In the genomic region with DNA sequence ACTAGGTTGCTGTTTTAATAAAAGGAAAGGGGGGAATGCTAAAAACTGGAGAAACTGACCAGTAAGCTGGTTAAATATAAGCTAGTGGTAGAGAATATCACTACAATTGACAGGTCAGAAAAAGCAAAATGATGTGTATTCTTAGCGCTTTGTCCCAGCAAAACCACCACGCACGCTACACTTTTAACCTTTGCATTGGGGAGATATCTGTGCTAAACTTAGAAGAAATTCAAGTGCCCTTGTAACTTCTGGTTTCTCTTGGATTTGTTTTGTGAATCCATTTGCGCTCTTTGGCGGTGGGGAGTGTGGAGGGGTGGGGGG, we compare ENCODE assay signal across 9 cellular contexts. TPM values are rescaled to one million over a fixed set of nuclear protein-coding genes. Genes with fewer than 3 reads are reported as not detected.
DNase-seq lines count a peak whose midpoint lies in the region; ATAC-seq, FAIRE-seq and TF ChIP-seq lines count a peak whose summit lies in the region.
"Had no signal": no experiment of that assay in that cellular context is flagged by ENCODE, and none has a peak within 500 bp of the region (broad histone marks: within the 10 kb centered on the region; RNA-seq: fewer than 3 reads in every experiment).

No MANE protein-coding gene starts in this region.

- H2BK120ac ChIP-seq in mesendoderm (ENCODE audit: low read depth, low read length): no peak overlapping the region

- H3K56ac ChIP-seq in mesendoderm (ENCODE audit: low read length): no peak overlapping the region

- H3K9ac ChIP-seq in GM12878 (ENCODE audit: control insufficient read depth, insufficient read depth, low read length) (no peak overlapping the region), mesendoderm (ENCODE audit: low read length) (peak overlapping the region; percentile 94)

- H3K18ac ChIP-seq in mesendoderm (ENCODE audit: low read length): no peak overlapping the region

- H4K5ac ChIP-seq in mesendoderm (ENCODE audit: low read length): no peak overlapping the region

- no peak for FAIRE-seq in GM12878 (lab: Jason Lieb, UNC)

- SMC1A ChIA-PET in GM12878 (lab: Charles Lee; ENCODE audit: uncharacterized antibody, unreplicated experiment): no interaction called here

- no TSS peak for BruUV-seq in GM12878 (replicated peaks; lab: Mats Ljungman, UMichigan)

- no peak overlapping the region for H2BK15ac ChIP-seq in mesendoderm (replicated peaks; ENCODE audit: low read depth)

- peaks cover 12% of the 10 kb centered on the region for H3K79me1 ChIP-seq in mesendoderm (ENCODE audit: low read length)

- no peaks in the 10 kb centered on the region for H3K36me3 ChIP-seq in cardiac muscle cell
- no peaks in the 10 kb centered on the region for H3K36me3 ChIP-seq in GM12878 (ENCODE audit: control insufficient read depth in 2 of 2, insufficient read depth in 2 of 2, low read length in 1 of 2)
- H3K36me3 ChIP-seq in mesendoderm (ENCODE audit: control insufficient read depth, insufficient read depth, low read length): no peaks in the 10 kb centered on the region
- no peaks in the 10 kb centered on the region for H3K36me3 ChIP-seq in upper lobe of right lung

- RAD21 ChIA-PET in GM12878 (lab: Charles Lee; ENCODE audit: unreplicated experiment): interaction anchor here (0.8 kb wide), 1 partner anchor 37 kb away, joined by 4 read pairs; no protein-coding TSS in a partner anchor

- intact Hi-C loops in Right ventricle myocardium inferior (cut with DNase I): loop anchor here (5.0 to 10.0 kb wide), 3 partner anchors 51 to 279 kb away; a partner anchor contains a TSS
- intact Hi-C loops in GM12878 (cut with micrococcal nuclease; ENCODE audit: unreplicated experiment): loop anchor here (10.0 kb wide), 1 partner anchor 311 kb away; a partner anchor contains a TSS
- intact Hi-C loops in upper lobe of right lung (cut with DNase I): no loop called here

- H2BK5ac ChIP-seq in mesendoderm (ENCODE audit: low read length): no peak overlapping the region

- 89% methylated on average over 5 of the region's 5 CpGs for WGBS in GM12878 (ENCODE audit: insufficient coverage, insufficient replicate concordance, low lambda C conversion rate, missing lambda C conversion rate)
- WGBS in mesendoderm (ENCODE audit: extremely low coverage, insufficient coverage, low lambda C conversion rate): no CpG with 5 or more reads among the region's 5 CpGs

- no peak for ATAC-seq in Right ventricle myocardium inferior
- no peak for ATAC-seq in GM12878
- ATAC-seq in upper lobe of right lung: no peak
- ATAC-seq in GM21367 (IDR thresholded peaks at IDR 0.05; ENCODE audit: unreplicated experiment): no peak

- no peaks in the 10 kb centered on the region for H3K27me3 ChIP-seq in cardiac muscle cell
- H3K27me3 ChIP-seq in GM12878 (replicated peaks in 1 of 2; ENCODE audit: control insufficient read depth in 2 of 2, insufficient read depth in 2 of 2, low read length in 1 of 2): no peaks in the 10 kb centered on the region
- no peaks in the 10 kb centered on the region for H3K27me3 ChIP-seq in mesendoderm (ENCODE audit: insufficient read depth, low read length, poor library complexity)
- H3K27me3 ChIP-seq in upper lobe of right lung: no peaks in the 10 kb centered on the region

- POLR2A ChIA-PET in GM12878 (lab: Charles Lee): no interaction called here

- TF ChIP-seq POLR2A in GM12878 (IDR thresholded peaks at IDR 0.05; ENCODE audit: low read depth, low read length): no peak

- no peak for TF ChIP-seq RAD21 in GM12878 (IDR thresholded peaks at IDR 0.05; ENCODE audit: insufficient read depth, low read depth, low read length)

- H2AK5ac ChIP-seq in mesendoderm (ENCODE audit: low read length): no peak overlapping the region

- H3K4me2 ChIP-seq in GM12878 (ENCODE audit: control insufficient read depth, insufficient read depth) (peak overlapping the region; percentile 91), mesendoderm (ENCODE audit: low read length) (peak overlapping the region; percentile 89)

- H3K23ac ChIP-seq in mesendoderm (ENCODE audit: low read length): no peak overlapping the region

- no peak for TF ChIP-seq EP300 in GM12878 (IDR thresholded peaks at IDR 0.05; ENCODE audit: borderline replicate concordance in 1 of 2, control insufficient read depth in 1 of 2, low read depth in 2 of 2, low read length in 2 of 2)

- no peaks in the 10 kb centered on the region for H3K9me3 ChIP-seq in cardiac muscle cell (ENCODE audit: low read depth)
- H3K9me3 ChIP-seq in GM12878 (replicated peaks; ENCODE audit: control insufficient read depth, insufficient read depth, low read length): no peaks in the 10 kb centered on the region
- H3K9me3 ChIP-seq in upper lobe of right lung: no peaks in the 10 kb centered on the region

- H3K27ac ChIP-seq in cardiac muscle cell (peak overlapping the region; percentile 89), GM12878 (ENCODE audit: control insufficient read depth, insufficient read depth) (no peak overlapping the region), mesendoderm (ENCODE audit: low read depth, low read length) (no peak overlapping the region), upper lobe of right lung (no peak overlapping the region)

- H4K20me1 ChIP-seq in GM12878 (ENCODE audit: control insufficient read depth, insufficient read depth): no peaks in the 10 kb centered on the region

- H3K4me1 ChIP-seq in cardiac muscle cell (ENCODE audit: low read depth): peaks cover 25% of the 10 kb centered on the region
- peaks cover 7% of the 10 kb centered on the region for H3K4me1 ChIP-seq in GM12878 (ENCODE audit: control insufficient read depth, insufficient read depth, low read length)
- H3K4me1 ChIP-seq in mesendoderm (ENCODE audit: control insufficient read depth, low read depth, low read length): peaks cover 1% of the 10 kb centered on the region
- peaks cover 28% of the 10 kb centered on the region for H3K4me1 ChIP-seq in upper lobe of right lung

- H3K4ac ChIP-seq in mesendoderm (ENCODE audit: low read depth, low read length): no peak overlapping the region

- no peak for TF ChIP-seq CTCF in cardiac muscle cell (IDR thresholded peaks at IDR 0.05; ENCODE audit: low read depth, low read length)
- TF ChIP-seq CTCF in GM12878 (IDR thresholded peaks at IDR 0.05 in 2 of 3, conservative IDR thresholded peaks at IDR 0.05 in 1 of 3; ENCODE audit: control insufficient read depth in 2 of 3, extremely low read depth in 1 of 3, insufficient read depth in 1 of 3, low read depth in 3 of 3, low read length in 3 of 3): no peak
- TF ChIP-seq CTCF in upper lobe of right lung (IDR thresholded peaks at IDR 0.05): no peak

- H2AFZ ChIP-seq in GM12878 (ENCODE audit: control insufficient read depth, low read depth, low read length): no peak overlapping the region

- H3K4me3 ChIP-seq in cardiac muscle cell: peak overlapping the region; percentile 97
- H3K4me3 ChIP-seq in GM12878: peak overlapping the region; percentile 96
- H3K4me3 ChIP-seq in mesendoderm (ENCODE audit: low read length): no peak overlapping the region
- peak overlapping the region; percentile 64 for H3K4me3 ChIP-seq in upper lobe of right lung

- in situ Hi-C loops in GM12878 (cut with MboI): no loop called here

- CTCF ChIA-PET in GM12878 (lab: Yijun Ruan, JAX): no interaction called here

- DNase-seq in cardiac muscle cell (ENCODE audit: low read depth in 1 of 2, low spot score in 1 of 2) (peak in 1 of 2 donors; percentile 22), Right ventricle myocardium inferior (ENCODE audit: missing footprints) (no peak), GM12878 (ENCODE audit: low read depth, low spot score) (no peak), mesendoderm (no peak), upper lobe of right lung (no peak), SKM-1 (lab: John Stamatoyannopoulos, UW; ENCODE audit: unreplicated experiment) (no peak), hippocampal formation (lab: John Stamatoyannopoulos, UW) (no peak)
- DNase-seq: DMS79 had no signal

- H3K79me2 ChIP-seq in GM12878 (ENCODE audit: control insufficient read depth, insufficient read depth, low read length) (peaks cover 15% of the 10 kb centered on the region), mesendoderm (ENCODE audit: control insufficient read depth, insufficient read depth, low read length) (peaks cover 36% of the 10 kb centered on the region)

- H4K8ac ChIP-seq in mesendoderm (ENCODE audit: low read depth, low read length): no peak overlapping the region

TF ChIP-seq in GM12878, 131 proteins besides CTCF, POLR2A, EP300 and RAD21 (continues in another document):
- no peak for TF ChIP-seq ZNF24 (IDR thresholded peaks at IDR 0.05)
- TF ChIP-seq ZNF217 (IDR thresholded peaks at IDR 0.05): no peak

RNA-seq across cellular contexts. Expression of a gene that starts 1.4 kb away (rescaled TPM):
- total RNA-seq in cardiac muscle cell (20.8 and 30.8 TPM in 2 replicates), Right ventricle myocardium inferior (8.5 TPM), GM12878 (2014; rRNA removed) (3.4 and 4.0 TPM in 2 replicates), GM12878 (2014; rRNA removed; fragmentation: Illumina TruSeq; extraction: Trizol) (4.7 and 5.0 TPM in 2 replicates), GM12878 (2021) (6.6 and 8.4 TPM in 2 replicates), upper lobe of right lung (7.3 TPM)
- polyA plus RNA-seq in cardiac muscle cell (2.7 and 5.5 TPM in 2 replicates), GM12878 (2011; rRNA removed) (3.8 and 4.9 TPM in 2 replicates), GM12878 (2014; fragmentation: Illumina TruSeq; extraction: Trizol) (1.4 and 1.6 TPM in 2 replicates), GM12878 (2014; fragmentation: Nextera tagmentation; extraction: Ambion mirVana) (1 to 10 TPM in 1 of 2 experiments, under 1 TPM in 1; 0.42 to 1.2 TPM), GM12878 (2014; rRNA removed) (1.8 and 2.1 TPM in 2 replicates), GM12878 (2016; fragmentation: Nextera tagmentation; extraction: Ambion mirVana) (1 to 10 TPM; 2.0 to 3.0 TPM)
- 13.1 and 14.4 TPM in 2 replicates for total RNA-seq in GM12878 (2013; cell fraction: nucleolus; rRNA removed)
- polyA plus RNA-seq in GM12878 (2011; ENCODE audit: low read depth): 0.73 TPM
- 1.6 and 2.4 TPM in 2 replicates for polyA plus RNA-seq in GM12878 (2011; cell fraction: cytosol; rRNA removed)
- polyA plus RNA-seq in GM12878 (2011; cell fraction: nucleus; rRNA removed): 3.2 and 4.2 TPM in 2 replicates
- 1.1 and 1.2 TPM in 2 replicates for polyA plus RNA-seq in GM12878 (2012)
- polyA minus RNA-seq in GM12878 (2011; rRNA and poly(A)+ RNA removed): 6.4 and 9.9 TPM in 2 replicates
- polyA minus RNA-seq in GM12878 (2011; cell fraction: cytosol; rRNA and poly(A)+ RNA removed): 4.5 and 6.0 TPM in 2 replicates
- polyA minus RNA-seq in GM12878 (2011; cell fraction: nucleus; rRNA and poly(A)+ RNA removed): 3.7 and 9.3 TPM in 2 replicates
- polyA plus RNA-seq in mesendoderm (2013, experiment 1 of 2): 5.9 TPM
- 5.6 TPM for polyA plus RNA-seq in mesendoderm (2013, experiment 2 of 2)
